ENCODE assay signal across 10 cellular contexts in genomic region chr22:42635531-42635930, GRCh38. TPM values are rescaled to one million over a fixed set of nuclear protein-coding genes. Genes with fewer than 3 reads are reported as not detected.
DNase-seq lines count a peak whose midpoint lies in the region; ATAC-seq and TF ChIP-seq lines count a peak whose summit lies in the region.
"Had no signal": no experiment of that assay in that cellular context is flagged by ENCODE, and none has a peak within 500 bp of the region (broad histone marks: within the 10 kb centered on the region; RNA-seq: fewer than 3 reads in every experiment).

No MANE protein-coding gene starts in this region.

- peak overlapping the region; percentile 75 for H3K9ac ChIP-seq in GM23248

- H3K9me3 ChIP-seq in GM23248 (ENCODE audit: low read depth) (no peaks in the 10 kb centered on the region), adrenal gland (replicated peaks in 1 of 3) (no peaks in the 10 kb centered on the region), spleen (no peaks in the 10 kb centered on the region)

- peak overlapping the region; percentile 70 for H3K4me2 ChIP-seq in GM23248 (ENCODE audit: unreplicated experiment)

- TF ChIP-seq CTCF in adrenal gland (IDR thresholded peaks at IDR 0.05) (peak in 1 of 6 experiments; percentile 6), spleen (IDR thresholded peaks at IDR 0.05 in 8 of 11, conservative IDR thresholded peaks at IDR 0.05 in 3 of 11) (no peak)

- DNase-seq in GM23248 (peak; percentile 98), adrenal gland (peak; percentile 82 to 95 (median 93)), left cardiac atrium (peak; percentile 85), COLO668 (lab: John Stamatoyannopoulos, UW; ENCODE audit: unreplicated experiment) (no peak), spleen (no peak), middle frontal gyrus (ENCODE audit: extremely low spot score, low spot score) (no peak), superior temporal gyrus (ENCODE audit: extremely low spot score) (no peak)
- DNase-seq: NCI-H345 had no signal

- H2AFZ ChIP-seq in GM23248: no peak overlapping the region

- intact Hi-C loops in adrenal gland (cut with DNase I) (no loop called here), left cardiac atrium (cut with DNase I) (no loop called here), spleen (cut with DNase I; ENCODE audit: low total_unique reads) (no loop called here)

- H3K79me2 ChIP-seq in GM23248 (ENCODE audit: insufficient read depth): peaks cover 90% of the 10 kb centered on the region

- no peaks in the 10 kb centered on the region for H3K9me2 ChIP-seq in GM23248 (ENCODE audit: insufficient read depth)

- peaks cover 23% of the 10 kb centered on the region for H3K4me1 ChIP-seq in GM23248 (ENCODE audit: insufficient read depth)
- peaks cover 5 to 29% of the 10 kb centered on the region in 2 donors for H3K4me1 ChIP-seq in adrenal gland (replicated peaks in 1 of 2)
- peaks cover 0 to 25% (median 6%) of the 10 kb centered on the region in 6 donors for H3K4me1 ChIP-seq in spleen

- peak overlapping the region; percentile 45 for H3K4me3 ChIP-seq in GM23248
- no peak overlapping the region for H3K4me3 ChIP-seq in adrenal gland
- H3K4me3 ChIP-seq in skin epidermis: no peak overlapping the region
- H3K4me3 ChIP-seq in spleen: no peak overlapping the region

- H3K36me3 ChIP-seq in GM23248 (ENCODE audit: low read depth) (peaks cover 17% of the 10 kb centered on the region), adrenal gland (replicated peaks in 1 of 2) (peaks cover 0 to 55% of the 10 kb centered on the region in 2 donors), spleen (peaks cover 0 to 72% (median 52%) of the 10 kb centered on the region in 6 donors)

- H3K27ac ChIP-seq in GM23248 (peak overlapping the region; percentile 97), adrenal gland (peak overlapping the region; percentile 55 to 94 (median 78)), skin epidermis (peak overlapping the region in 20 of 21 experiments; percentile 51 to 95 (median 80)), spleen (no peak overlapping the region)

- no peaks in the 10 kb centered on the region for H4K20me1 ChIP-seq in GM23248 (ENCODE audit: insufficient read depth)

- TF ChIP-seq POLR2A in adrenal gland (IDR thresholded peaks at IDR 0.05): peak in 1 of 2 donors; percentile 38
- no peak for TF ChIP-seq POLR2A in spleen (IDR thresholded peaks at IDR 0.05)

- peaks cover 21% of the 10 kb centered on the region for H3F3A ChIP-seq in GM23248 (ENCODE audit: insufficient read depth)

- peak; percentile 83 to 96 for ATAC-seq in left cardiac atrium

- in situ Hi-C loops in GM23248 (cut with MboI): no loop called here

- no peaks in the 10 kb centered on the region for H3K27me3 ChIP-seq in GM23248 (replicated peaks; ENCODE audit: insufficient read depth)
- H3K27me3 ChIP-seq in adrenal gland: no peaks in the 10 kb centered on the region
- no peaks in the 10 kb centered on the region for H3K27me3 ChIP-seq in spleen (replicated peaks in 1 of 7)

- 0 to 8% methylated on average over 3 of the region's 3 CpGs for WGBS in GM23248 (ENCODE audit: low coverage in 1 of 2, low lambda C conversion rate in 2 of 2, missing lambda C conversion rate in 2 of 2), 2 experiments
- 31 to 41% (median 39%) methylated on average over 3 of the region's 3 CpGs for WGBS in adrenal gland, 4 donors
- WGBS in spleen, 5 donors: 73 to 96% (median 89%) methylated on average over 3 of the region's 3 CpGs

RNA-seq across cellular contexts. Expression of gene ATP5MGL, which starts 4.9 kb away (rescaled TPM):
- total RNA-seq in GM23248 (2014; rRNA removed; shearing (Covaris generic)): not detected in 2 replicates
- polyA plus RNA-seq in GM23248 (2016; fragmentation: Nextera tagmentation; extraction: Ambion mirVana): 0.62 TPM in 1 of 2 replicates, not detected in the other
- under 1 TPM in 4 of 8 donors, not detected in 4; 0.31 to 0.86 (median 0.57) TPM for total RNA-seq in adrenal gland
- not detected for polyA plus RNA-seq in adrenal gland
- under 1 TPM; 0.42 to 0.77 TPM for total RNA-seq in left cardiac atrium
- 1 to 10 TPM in 4 of 7 donors, under 1 TPM in 1, not detected in 2; 0.63 to 1.7 (median 1.1) TPM for total RNA-seq in spleen
- not detected for polyA plus RNA-seq in spleen
- total RNA-seq: glomerular endothelial cell had no signal

RNA-seq across cellular contexts. Expression of gene CYB5R3, which starts 13.7 kb away (rescaled TPM):
- total RNA-seq in GM23248 (2014; rRNA removed; shearing (Covaris generic)): 314 and 378 TPM in 2 replicates
- polyA plus RNA-seq in GM23248 (2016; fragmentation: Nextera tagmentation; extraction: Ambion mirVana): 907 and 950 TPM in 2 replicates
- total RNA-seq in adrenal gland: 100 to 1,000 TPM; 187 to 578 (median 365) TPM
- 100 to 1,000 TPM; 101 to 313 (median 201) TPM for polyA plus RNA-seq in adrenal gland
- 100 to 1,000 TPM; 295 to 306 TPM for total RNA-seq in left cardiac atrium
- total RNA-seq in spleen: 100 to 1,000 TPM in 4 of 7 donors, 10 to 100 TPM in 3; 61.7 to 134 (median 101) TPM
- polyA plus RNA-seq in spleen: 10 to 100 TPM; 37.3 to 79.7 (median 66.7) TPM

RNA-seq across cellular contexts. Expression of gene POLDIP3, which starts 20.8 kb away (rescaled TPM):
- 32.8 and 35.5 TPM in 2 replicates for total RNA-seq in GM23248 (2014; rRNA removed; shearing (Covaris generic))
- 45.9 and 46.3 TPM in 2 replicates for polyA plus RNA-seq in GM23248 (2016; fragmentation: Nextera tagmentation; extraction: Ambion mirVana)
- 10 to 100 TPM; 32.1 to 80.2 (median 54.5) TPM for total RNA-seq in adrenal gland
- polyA plus RNA-seq in adrenal gland: 10 to 100 TPM; 18.7 to 66.1 (median 24.1) TPM
- 10 to 100 TPM; 32.5 to 34.7 TPM for total RNA-seq in left cardiac atrium
- total RNA-seq in spleen: 10 to 100 TPM; 37.0 to 64.7 (median 59.2) TPM
- 10 to 100 TPM; 17.5 to 29.4 (median 23.3) TPM for polyA plus RNA-seq in spleen

Comparison
In these comparisons a context has a peak if more than half of its experiments do, and no peak if none do; other contexts are left out.
1. DNase-seq: peak in GM23248 (single experiment), adrenal gland (7 of 7) and left cardiac atrium (single experiment); none in COLO668 (single experiment), spleen (single experiment), middle frontal gyrus (single experiment) and superior temporal gyrus (single experiment).
2. H3K27ac ChIP-seq: peak in GM23248 (single experiment), adrenal gland (5 of 5) and skin epidermis (20 of 21); none in spleen (0 of 8).